ENCODE assay signal across 8 cellular contexts in the genomic region with DNA sequence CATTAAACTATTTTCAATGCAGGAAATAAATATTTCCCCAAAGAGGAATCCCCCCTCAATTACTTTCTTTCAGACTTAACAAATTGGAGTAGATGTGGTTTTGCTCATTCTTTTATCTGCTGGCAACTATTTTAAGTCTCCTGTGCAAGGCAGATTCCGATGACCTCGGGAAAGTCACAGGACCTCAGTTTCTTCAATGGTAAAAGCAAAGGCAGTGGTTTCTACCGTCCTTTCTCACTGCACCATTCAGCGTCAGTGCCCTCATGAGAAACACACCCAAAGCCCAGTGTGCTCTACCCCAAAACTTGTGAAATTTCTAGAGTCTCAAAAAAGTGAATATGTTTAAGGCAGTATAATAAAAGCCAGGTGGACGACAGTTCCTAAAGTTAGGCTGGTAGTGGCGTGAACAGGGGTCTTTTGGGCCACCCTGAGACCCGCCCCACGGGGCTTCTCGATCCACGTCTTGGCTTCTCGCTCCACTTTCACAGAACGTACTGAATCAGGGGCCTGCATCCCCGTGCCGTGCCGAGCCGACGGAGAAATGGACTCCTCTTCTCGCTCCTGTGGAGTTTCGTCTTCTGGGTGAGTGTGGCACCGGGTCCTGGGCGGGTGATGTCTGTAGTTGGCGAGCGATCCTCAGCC. TPM values are rescaled to one million over a fixed set of nuclear protein-coding genes. Genes with fewer than 3 reads are reported as not detected.
A peak's percentile ranks its signal among the peaks of the same experiment; 100 is the strongest.
DNase-seq lines count a peak whose midpoint lies in the region; ATAC-seq and TF ChIP-seq lines count a peak whose summit lies in the region.

No MANE protein-coding gene starts in this region.

- H3K4me1 Mint-ChIP-seq in GM23338, result peaks cover 32% of the 10 kb centered on the region

- no peaks in the 10 kb centered on the region for H3K36me3 ChIP-seq in GM23338 (ENCODE audit: insufficient read depth)
- H3K36me3 ChIP-seq in breast epithelium, result no peaks in the 10 kb centered on the region

- no peaks in the 10 kb centered on the region for H3K9me3 Mint-ChIP-seq in GM23338

- no peaks in the 10 kb centered on the region for H3K9me3 ChIP-seq in breast epithelium

- peak overlapping the region; percentile 90 for H3K4me3 Mint-ChIP-seq in GM23338

- DNase-seq in ELR (ENCODE audit: low read depth), result peak; percentile 34
- DNase-seq in GM23338 (ENCODE audit: low spot score), result peak; percentile 30
- DNase-seq in NCI-H2227 treated with DMSO at 0.1 percent for 48 hours (lab: John Stamatoyannopoulos, UW), result peak; percentile 48
- DNase-seq in breast epithelium (ENCODE audit: low spot score in 2 of 2), result no peak
- peak; percentile 66 for DNase-seq in inferior parietal cortex (ENCODE audit: extremely low spot score)
- DNase-seq in CD1c-positive myeloid dendritic cell (ENCODE audit: extremely low spot score), result no peak
- no peak for DNase-seq in NCI-H1092 (lab: John Stamatoyannopoulos, UW)

- H3F3A ChIP-seq in GM23338 (replicated peaks; ENCODE audit: low read depth), result 0 out of 2 replicates have a peak, but pooled peaks cover 5% of the 10 kb centered on the region

- H3K27ac ChIP-seq in GM23338 (ENCODE audit: low read depth) (peak overlapping the region; percentile 97), breast epithelium (peak overlapping the region; percentile 99), skin epidermis (peak overlapping the region; percentile 55 to 99 (median 96))

- intact Hi-C loops in breast epithelium (cut with DNase I; ENCODE audit: low total_unique reads), result no loop called here

- no peaks in the 10 kb centered on the region for H3K36me3 Mint-ChIP-seq in GM23338 (ENCODE audit: low read depth)

- peak overlapping the region; percentile 94 for H3K4me2 ChIP-seq in GM23338

- no peak for TF ChIP-seq CTCF in GM23338 (conservative IDR thresholded peaks at IDR 0.05; ENCODE audit: low read depth in 2 of 2)
- no peak for TF ChIP-seq CTCF in breast epithelium (IDR thresholded peaks at IDR 0.05)

- ATAC-seq in GM23338, result peak; percentile 29

- H3K4me1 ChIP-seq in GM23338 (ENCODE audit: insufficient read depth) (peaks cover 34% of the 10 kb centered on the region), breast epithelium (no peaks in the 10 kb centered on the region)

- no peaks in the 10 kb centered on the region for H3K9me2 ChIP-seq in GM23338 (ENCODE audit: insufficient read depth)

- H3K27me3 ChIP-seq in GM23338 (ENCODE audit: insufficient read depth), result no peaks in the 10 kb centered on the region
- H3K27me3 ChIP-seq in breast epithelium, result no peaks in the 10 kb centered on the region

- H3K79me2 ChIP-seq in GM23338 (replicated peaks; ENCODE audit: insufficient read depth), result peaks cover 31% of the 10 kb centered on the region

- no peak for TF ChIP-seq POLR2A in breast epithelium (IDR thresholded peaks at IDR 0.05)

- peak overlapping the region; percentile 96 for H3K27ac Mint-ChIP-seq in GM23338

- H4K20me1 ChIP-seq in GM23338 (replicated peaks; ENCODE audit: insufficient read depth), result peaks cover 12% of the 10 kb centered on the region

- peak overlapping the region; percentile 89 for H2AFZ ChIP-seq in GM23338

- H3K27me3 Mint-ChIP-seq in GM23338 (ENCODE audit: insufficient read depth, low read depth, poor library complexity), result peaks cover 4% of the 10 kb centered on the region

- peak overlapping the region; percentile 67 for H3K4me3 ChIP-seq in GM23338
- H3K4me3 ChIP-seq in breast epithelium, result peak overlapping the region; percentile 77 to 95 (median 94)
- peak overlapping the region; percentile 82 to 100 (median 90) for H3K4me3 ChIP-seq in skin epidermis

TF ChIP-seq in GM23338, 12 proteins besides CTCF, POLR2A, EP300 and RAD21 (continues in another document):
- TF ChIP-seq NANOG (IDR thresholded peaks at IDR 0.05; ENCODE audit: borderline replicate concordance), result no peak
- no peak for TF ChIP-seq ZNF331 (CRISPR knock-in tag; IDR thresholded peaks at IDR 0.05; ENCODE audit: low read depth)
- TF ChIP-seq, protein P1, sequence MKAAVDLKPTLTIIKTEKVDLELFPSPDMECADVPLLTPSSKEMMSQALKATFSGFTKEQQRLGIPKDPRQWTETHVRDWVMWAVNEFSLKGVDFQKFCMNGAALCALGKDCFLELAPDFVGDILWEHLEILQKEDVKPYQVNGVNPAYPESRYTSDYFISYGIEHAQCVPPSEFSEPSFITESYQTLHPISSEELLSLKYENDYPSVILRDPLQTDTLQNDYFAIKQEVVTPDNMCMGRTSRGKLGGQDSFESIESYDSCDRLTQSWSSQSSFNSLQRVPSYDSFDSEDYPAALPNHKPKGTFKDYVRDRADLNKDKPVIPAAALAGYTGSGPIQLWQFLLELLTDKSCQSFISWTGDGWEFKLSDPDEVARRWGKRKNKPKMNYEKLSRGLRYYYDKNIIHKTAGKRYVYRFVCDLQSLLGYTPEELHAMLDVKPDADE (IDR thresholded peaks at IDR 0.05), result no peak
- TF ChIP-seq EZH2phosphoT487 (IDR thresholded peaks at IDR 0.05; ENCODE audit: unreplicated experiment), result no peak
- no peak for TF ChIP-seq ZNF114 (CRISPR knock-in tag; IDR thresholded peaks at IDR 0.05)
- TF ChIP-seq CREB1 (CRISPR knock-in tag; IDR thresholded peaks at IDR 0.05; ENCODE audit: low read depth), result no peak
- TF ChIP-seq, protein P2, sequence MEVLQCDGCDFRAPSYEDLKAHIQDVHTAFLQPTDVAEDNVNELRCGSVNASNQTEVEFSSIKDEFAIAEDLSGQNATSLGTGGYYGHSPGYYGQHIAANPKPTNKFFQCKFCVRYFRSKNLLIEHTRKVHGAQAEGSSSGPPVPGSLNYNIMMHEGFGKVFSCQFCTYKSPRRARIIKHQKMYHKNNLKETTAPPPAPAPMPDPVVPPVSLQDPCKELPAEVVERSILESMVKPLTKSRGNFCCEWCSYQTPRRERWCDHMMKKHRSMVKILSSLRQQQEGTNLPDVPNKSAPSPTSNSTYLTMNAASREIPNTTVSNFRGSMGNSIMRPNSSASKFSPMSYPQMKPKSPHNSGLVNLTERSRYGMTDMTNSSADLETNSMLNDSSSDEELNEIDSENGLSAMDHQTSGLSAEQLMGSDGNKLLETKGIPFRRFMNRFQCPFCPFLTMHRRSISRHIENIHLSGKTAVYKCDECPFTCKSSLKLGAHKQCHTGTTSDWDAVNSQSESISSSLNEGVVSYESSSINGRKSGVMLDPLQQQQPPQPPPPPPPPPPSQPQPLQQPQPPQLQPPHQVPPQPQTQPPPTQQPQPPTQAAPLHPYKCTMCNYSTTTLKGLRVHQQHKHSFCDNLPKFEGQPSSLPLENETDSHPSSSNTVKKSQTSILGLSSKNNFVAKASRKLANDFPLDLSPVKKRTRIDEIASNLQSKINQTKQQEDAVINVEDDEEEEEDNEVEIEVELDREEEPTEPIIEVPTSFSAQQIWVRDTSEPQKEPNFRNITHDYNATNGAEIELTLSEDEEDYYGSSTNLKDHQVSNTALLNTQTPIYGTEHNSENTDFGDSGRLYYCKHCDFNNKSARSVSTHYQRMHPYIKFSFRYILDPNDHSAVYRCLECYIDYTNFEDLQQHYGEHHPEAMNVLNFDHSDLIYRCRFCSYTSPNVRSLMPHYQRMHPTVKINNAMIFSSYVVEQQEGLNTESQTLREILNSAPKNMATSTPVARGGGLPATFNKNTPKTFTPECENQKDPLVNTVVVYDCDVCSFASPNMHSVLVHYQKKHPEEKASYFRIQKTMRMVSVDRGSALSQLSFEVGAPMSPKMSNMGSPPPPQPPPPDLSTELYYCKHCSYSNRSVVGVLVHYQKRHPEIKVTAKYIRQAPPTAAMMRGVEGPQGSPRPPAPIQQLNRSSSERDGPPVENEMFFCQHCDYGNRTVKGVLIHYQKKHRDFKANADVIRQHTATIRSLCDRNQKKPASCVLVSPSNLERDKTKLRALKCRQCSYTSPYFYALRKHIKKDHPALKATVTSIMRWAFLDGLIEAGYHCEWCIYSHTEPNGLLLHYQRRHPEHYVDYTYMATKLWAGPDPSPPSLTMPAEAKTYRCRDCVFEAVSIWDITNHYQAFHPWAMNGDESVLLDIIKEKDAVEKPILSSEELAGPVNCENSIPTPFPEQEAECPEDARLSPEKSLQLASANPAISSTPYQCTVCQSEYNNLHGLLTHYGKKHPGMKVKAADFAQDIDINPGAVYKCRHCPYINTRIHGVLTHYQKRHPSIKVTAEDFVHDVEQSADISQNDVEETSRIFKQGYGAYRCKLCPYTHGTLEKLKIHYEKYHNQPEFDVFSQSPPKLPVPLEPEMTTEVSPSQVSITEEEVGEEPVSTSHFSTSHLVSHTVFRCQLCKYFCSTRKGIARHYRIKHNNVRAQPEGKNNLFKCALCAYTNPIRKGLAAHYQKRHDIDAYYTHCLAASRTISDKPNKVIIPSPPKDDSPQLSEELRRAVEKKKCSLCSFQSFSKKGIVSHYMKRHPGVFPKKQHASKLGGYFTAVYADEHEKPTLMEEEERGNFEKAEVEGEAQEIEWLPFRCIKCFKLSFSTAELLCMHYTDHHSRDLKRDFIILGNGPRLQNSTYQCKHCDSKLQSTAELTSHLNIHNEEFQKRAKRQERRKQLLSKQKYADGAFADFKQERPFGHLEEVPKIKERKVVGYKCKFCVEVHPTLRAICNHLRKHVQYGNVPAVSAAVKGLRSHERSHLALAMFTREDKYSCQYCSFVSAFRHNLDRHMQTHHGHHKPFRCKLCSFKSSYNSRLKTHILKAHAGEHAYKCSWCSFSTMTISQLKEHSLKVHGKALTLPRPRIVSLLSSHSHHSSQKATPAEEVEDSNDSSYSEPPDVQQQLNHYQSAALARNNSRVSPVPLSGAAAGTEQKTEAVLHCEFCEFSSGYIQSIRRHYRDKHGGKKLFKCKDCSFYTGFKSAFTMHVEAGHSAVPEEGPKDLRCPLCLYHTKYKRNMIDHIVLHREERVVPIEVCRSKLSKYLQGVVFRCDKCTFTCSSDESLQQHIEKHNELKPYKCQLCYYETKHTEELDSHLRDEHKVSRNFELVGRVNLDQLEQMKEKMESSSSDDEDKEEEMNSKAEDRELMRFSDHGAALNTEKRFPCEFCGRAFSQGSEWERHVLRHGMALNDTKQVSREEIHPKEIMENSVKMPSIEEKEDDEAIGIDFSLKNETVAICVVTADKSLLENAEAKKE (CRISPR knock-in tag; IDR thresholded peaks at IDR 0.05), result no peak
- TF ChIP-seq JUNB (IDR thresholded peaks at IDR 0.05; ENCODE audit: unreplicated experiment), result no peak
- TF ChIP-seq POLR2AphosphoS5 (IDR thresholded peaks at IDR 0.05; ENCODE audit: low read depth), result no peak
- no peak for TF ChIP-seq EZH2 (IDR thresholded peaks at IDR 0.05; ENCODE audit: low read depth, unreplicated experiment)

RNA-seq across cellular contexts. Expression of a gene that starts 1.3 kb away (rescaled TPM):
- total RNA-seq in GM23338 (2014; rRNA removed; shearing (Covaris generic)), result 68.7 and 72.6 TPM in 2 replicates
- 22.1 and 22.3 TPM in 2 replicates for polyA plus RNA-seq in GM23338 (2016; fragmentation: Nextera tagmentation; extraction: Ambion mirVana)
- 100 to 1,000 TPM; 115 to 189 (median 121) TPM for total RNA-seq in breast epithelium

Comparison
In these comparisons a context has a peak if more than half of its experiments do, and no peak if none do; other contexts are left out.
1. DNase-seq: peak in ELR (single experiment), GM23338 (single experiment), NCI-H2227 treated with DMSO at 0.1 percent for 48 hours (single experiment) and inferior parietal cortex (single experiment); none in breast epithelium (0 of 2), CD1c-positive myeloid dendritic cell (single experiment) and NCI-H1092 (single experiment).
2. Peak in every context shown above with its lines, with median percentiles within 50 percentile points of each other: H3K27ac ChIP-seq and H3K4me3 ChIP-seq.